In genomic region chr5:10103098-10103497, GRCh38 we compare ENCODE assay signal across 1 cellular context.
TF ChIP-seq lines count a peak whose summit lies in the region.

No MANE protein-coding gene starts in this region.

TF ChIP-seq in H1, 55 proteins besides CTCF, POLR2A, EP300 and RAD21 (continued from another document):
- no peak for TF ChIP-seq GABPA (IDR thresholded peaks at IDR 0.05; ENCODE audit: borderline replicate concordance, insufficient read depth, low read length)
- TF ChIP-seq CBX8 (IDR thresholded peaks at IDR 0.05; ENCODE audit: borderline replicate concordance, low read depth, low read length): no peak
- no peak for TF ChIP-seq RNF2 (IDR thresholded peaks at IDR 0.05; ENCODE audit: borderline replicate concordance, low read depth, low read length, missing control alignments, poor library complexity, severe bottlenecking)
- no peak for TF ChIP-seq CHD2 (IDR thresholded peaks at IDR 0.05; ENCODE audit: low read length)
- TF ChIP-seq SP2 (IDR thresholded peaks at IDR 0.05; ENCODE audit: low read length): no peak
- no peak for TF ChIP-seq KDM4A (IDR thresholded peaks at IDR 0.05; ENCODE audit: low read depth, low read length, severe bottlenecking)
- no peak for TF ChIP-seq ASH2L (IDR thresholded peaks at IDR 0.05; ENCODE audit: low read length)
- no peak for TF ChIP-seq GTF2F1 (IDR thresholded peaks at IDR 0.05; ENCODE audit: borderline replicate concordance, low read depth, low read length)
- no peak for TF ChIP-seq BACH1 (IDR thresholded peaks at IDR 0.05; ENCODE audit: low read length)
- TF ChIP-seq SIRT6 (IDR thresholded peaks at IDR 0.05; ENCODE audit: low read length): no peak
- TF ChIP-seq TAF7 (optimal IDR thresholded peaks at IDR 0.05; ENCODE audit: borderline replicate concordance, low read depth, low read length): no peak
- no peak for TF ChIP-seq TAF1 (IDR thresholded peaks at IDR 0.05; ENCODE audit: low read depth, low read length)
- no peak for TF ChIP-seq KDM1A (IDR thresholded peaks at IDR 0.05; ENCODE audit: borderline replicate concordance, low read length)
- no peak for TF ChIP-seq ZNF274 (IDR thresholded peaks at IDR 0.05; ENCODE audit: borderline replicate concordance, extremely low read depth, low read length)
- TF ChIP-seq BCL11A (IDR thresholded peaks at IDR 0.05; ENCODE audit: low read depth in 2 of 2, low read length in 2 of 2): peak in 1 of 2 experiments; percentile 79
- no peak for TF ChIP-seq CHD1 (IDR thresholded peaks at IDR 0.05; ENCODE audit: low read depth, low read length)
- peak; percentile 76 for TF ChIP-seq NANOG (IDR thresholded peaks at IDR 0.05; ENCODE audit: insufficient read depth, low read depth, low read length, poor library complexity, severe bottlenecking)
- no peak for TF ChIP-seq SIN3A (conservative IDR thresholded peaks at IDR 0.05 in 1 of 2, IDR thresholded peaks at IDR 0.05 in 1 of 2; ENCODE audit: low read depth in 1 of 2, low read length in 2 of 2)
- TF ChIP-seq POU5F1 (IDR thresholded peaks at IDR 0.05; ENCODE audit: low read depth, low read length): 0 out of 2 replicates have a peak, but pooled peaks have one; percentile 48
- TF ChIP-seq EZH2 (IDR thresholded peaks at IDR 0.05; ENCODE audit: low read depth, low read length, severe bottlenecking): no peak
- no peak for TF ChIP-seq KDM5A (IDR thresholded peaks at IDR 0.05; ENCODE audit: low read length)
- TF ChIP-seq CTBP2 (IDR thresholded peaks at IDR 0.05; ENCODE audit: borderline replicate concordance, insufficient read depth, insufficient read length, low read length): no peak
- TF ChIP-seq CEBPB (IDR thresholded peaks at IDR 0.05; ENCODE audit: low read depth, low read length): no peak
- TF ChIP-seq PHF8 (conservative IDR thresholded peaks at IDR 0.05; ENCODE audit: low read depth, low read length): no peak
- TF ChIP-seq, protein P1, sequence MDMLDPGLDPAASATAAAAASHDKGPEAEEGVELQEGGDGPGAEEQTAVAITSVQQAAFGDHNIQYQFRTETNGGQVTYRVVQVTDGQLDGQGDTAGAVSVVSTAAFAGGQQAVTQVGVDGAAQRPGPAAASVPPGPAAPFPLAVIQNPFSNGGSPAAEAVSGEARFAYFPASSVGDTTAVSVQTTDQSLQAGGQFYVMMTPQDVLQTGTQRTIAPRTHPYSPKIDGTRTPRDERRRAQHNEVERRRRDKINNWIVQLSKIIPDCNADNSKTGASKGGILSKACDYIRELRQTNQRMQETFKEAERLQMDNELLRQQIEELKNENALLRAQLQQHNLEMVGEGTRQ (IDR thresholded peaks at IDR 0.05; ENCODE audit: low read length): no peak
- no peak for TF ChIP-seq YY1 (IDR thresholded peaks at IDR 0.05; ENCODE audit: low read depth, low read length)
- TF ChIP-seq POLR2AphosphoS5 (IDR thresholded peaks at IDR 0.05; ENCODE audit: low read depth, low read length): no peak
- TF ChIP-seq MAFK (IDR thresholded peaks at IDR 0.05; ENCODE audit: low read depth, low read length): no peak
- no peak; the same call in 1 of the 2 replicates for TF ChIP-seq TEAD4 (IDR thresholded peaks at IDR 0.05; ENCODE audit: low read depth, low read length)
- no peak for TF ChIP-seq ATF3 (IDR thresholded peaks at IDR 0.05; ENCODE audit: insufficient read depth, low read depth, low read length)
- TF ChIP-seq, protein P2, sequence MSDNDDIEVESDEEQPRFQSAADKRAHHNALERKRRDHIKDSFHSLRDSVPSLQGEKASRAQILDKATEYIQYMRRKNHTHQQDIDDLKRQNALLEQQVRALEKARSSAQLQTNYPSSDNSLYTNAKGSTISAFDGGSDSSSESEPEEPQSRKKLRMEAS (IDR thresholded peaks at IDR 0.05): no peak
- no peak for TF ChIP-seq SRF (IDR thresholded peaks at IDR 0.05; ENCODE audit: low read depth, low read length)
- no peak for TF ChIP-seq BRCA1 (IDR thresholded peaks at IDR 0.05; ENCODE audit: low read depth, low read length)
- no peak for TF ChIP-seq TBP (IDR thresholded peaks at IDR 0.05; ENCODE audit: low read depth, low read length)
- no peak for TF ChIP-seq JUN (IDR thresholded peaks at IDR 0.05; ENCODE audit: low read depth, low read length)
- TF ChIP-seq NRF1 (IDR thresholded peaks at IDR 0.05; ENCODE audit: low read depth, low read length): no peak
- no peak for TF ChIP-seq CBX5 (IDR thresholded peaks at IDR 0.05; ENCODE audit: low read depth, low read length)
- TF ChIP-seq CHD7 (IDR thresholded peaks at IDR 0.05; ENCODE audit: insufficient replicate concordance, low read length): peak; percentile 19
- no peak for TF ChIP-seq E2F6 (IDR thresholded peaks at IDR 0.05)
- TF ChIP-seq RBBP5 (IDR thresholded peaks at IDR 0.05; ENCODE audit: borderline replicate concordance, low read depth, low read length): no peak
